In genomic region chr2:199850250-199850717, GRCh38 we compare ENCODE assay signal across 8 cellular contexts. TPM values are rescaled to one million over a fixed set of nuclear protein-coding genes. Genes with fewer than 3 reads are reported as not detected.
DNase-seq lines count a peak whose midpoint lies in the region; ATAC-seq, FAIRE-seq and TF ChIP-seq lines count a peak whose summit lies in the region.

No MANE protein-coding gene starts in this region.

- H3K79me1 ChIP-seq in mesenchymal stem cell (replicated peaks; ENCODE audit: low read length, poor library complexity, severe bottlenecking): no peaks in the 10 kb centered on the region

- DNase-seq in activated naive CD4-positive, alpha-beta T cell treated with anti-CD3 and anti-CD28 coated beads for 36 hours: no peak
- DNase-seq in activated naive CD4-positive, alpha-beta T cell treated with Interleukin-2 at 50 U/mL for 16 hours: no peak
- DNase-seq in GM12878 (ENCODE audit: low read depth, low spot score) (no peak), mesenchymal stem cell (no peak), upper lobe of left lung (no peak), NCI-H1436 (lab: John Stamatoyannopoulos, UW) (no peak)
- no peak for DNase-seq in stimulated activated CD4-positive, alpha-beta T cell treated with anti-CD3 and anti-CD28 coated beads, Interleukin-2, amount 100 ng/mL, for 48 hours

- H4K20me1 ChIP-seq in GM12878 (ENCODE audit: control insufficient read depth, insufficient read depth): no peaks in the 10 kb centered on the region

- no peak for TF ChIP-seq RAD21 in GM12878 (IDR thresholded peaks at IDR 0.05; ENCODE audit: insufficient read depth, low read depth, low read length)

- H3K27ac ChIP-seq in GM12878 (ENCODE audit: control insufficient read depth, insufficient read depth): no peak overlapping the region
- H3K27ac ChIP-seq in mesenchymal stem cell (ENCODE audit: low read length, poor library complexity, severe bottlenecking): no peak overlapping the region
- peak overlapping the region in 2 of 4 donors; percentile 66 to 79 for H3K27ac ChIP-seq in upper lobe of left lung

- BruUV-seq in GM12878 (replicated peaks; lab: Mats Ljungman, UMichigan): no TSS peak

- no peaks in the 10 kb centered on the region for H3K9me3 Mint-ChIP-seq in activated naive CD4-positive, alpha-beta T cell treated with anti-CD3 and anti-CD28 coated beads for 36 hours

- 4% methylated on average over 12 of the region's 12 CpGs for WGBS in GM12878 (ENCODE audit: insufficient coverage, insufficient replicate concordance, low lambda C conversion rate, missing lambda C conversion rate)
- WGBS in mesenchymal stem cell: 11% methylated on average over 10 of the region's 12 CpGs
- WGBS in upper lobe of left lung, 2 donors: 13 to 30% methylated on average over 5 to 12 of the region's 12 CpGs

- TF ChIP-seq POLR2A in GM12878 (IDR thresholded peaks at IDR 0.05; ENCODE audit: low read depth, low read length) (no peak), upper lobe of left lung (IDR thresholded peaks at IDR 0.05) (no peak)

- H3K36me3 ChIP-seq in GM12878 (ENCODE audit: control insufficient read depth in 2 of 2, insufficient read depth in 2 of 2, low read length in 1 of 2): no peaks in the 10 kb centered on the region
- peaks cover 0 to 4% of the 10 kb centered on the region in 2 experiments for H3K36me3 ChIP-seq in mesenchymal stem cell (ENCODE audit: control insufficient read depth in 1 of 2, insufficient read depth in 2 of 2, low read depth in 1 of 2, low read length in 2 of 2)
- no peaks in the 10 kb centered on the region for H3K36me3 ChIP-seq in upper lobe of left lung

- H3K4me3 Mint-ChIP-seq in activated naive CD4-positive, alpha-beta T cell treated with anti-CD3 and anti-CD28 coated beads for 36 hours: peak overlapping the region; percentile 67

- H3K14ac ChIP-seq in mesenchymal stem cell (ENCODE audit: low read length in 2 of 2): no peak overlapping the region

- no peak for FAIRE-seq in GM12878 (lab: Jason Lieb, UNC)

- TF ChIP-seq CTCF in GM12878 (IDR thresholded peaks at IDR 0.05 in 2 of 3, conservative IDR thresholded peaks at IDR 0.05 in 1 of 3; ENCODE audit: control insufficient read depth in 2 of 3, extremely low read depth in 1 of 3, insufficient read depth in 1 of 3, low read depth in 3 of 3, low read length in 3 of 3): no peak
- no peak for TF ChIP-seq CTCF in upper lobe of left lung (IDR thresholded peaks at IDR 0.05)

- peak overlapping the region; percentile 95 for H3K4me2 ChIP-seq in GM12878 (ENCODE audit: control insufficient read depth, insufficient read depth)
- peak overlapping the region; percentile 93 for H3K4me2 ChIP-seq in mesenchymal stem cell (ENCODE audit: low read length, poor library complexity, severe bottlenecking)

- SMC1A ChIA-PET in GM12878 (lab: Charles Lee; ENCODE audit: uncharacterized antibody, unreplicated experiment): interaction anchor here (0.9 kb wide), 1 partner anchor 1537 kb away, joined by 3 read pairs; no protein-coding TSS in a partner anchor

- no peak for ATAC-seq in GM12878
- no peak for ATAC-seq in upper lobe of left lung (ENCODE audit: low FRiP score in 2 of 2)
- ATAC-seq in HG03521 (IDR thresholded peaks at IDR 0.05; ENCODE audit: unreplicated experiment): no peak

- H3K4me3 ChIP-seq in GM12878: peak overlapping the region; percentile 75; the same call in 1 of the 2 replicates
- peak overlapping the region; percentile 71 to 82 for H3K4me3 ChIP-seq in mesenchymal stem cell (ENCODE audit: insufficient read depth in 1 of 2, low read depth in 1 of 2, low read length in 2 of 2)
- H3K4me3 ChIP-seq in upper lobe of left lung: peak overlapping the region; percentile 70 to 85 (median 73)

- CTCF ChIA-PET in activated naive CD4-positive, alpha-beta T cell treated with anti-CD3 and anti-CD28 coated beads for 36 hours (lab: Charles Lee): interaction anchor here (0.5 to 1.5 kb wide), 2 partner anchors 11 to 1526 kb away, joined by 3 to 6 read pairs; no protein-coding TSS in a partner anchor
- CTCF ChIA-PET in GM12878 (lab: Yijun Ruan, JAX): interaction anchor here (0.6 to 1.2 kb wide), 3 partner anchors 11 to 63 kb away, joined by 3 to 4 read pairs (median 3); no protein-coding TSS in a partner anchor

- no peak overlapping the region for H2BK5ac ChIP-seq in mesenchymal stem cell (ENCODE audit: low read depth, low read length, poor library complexity, severe bottlenecking)

- H3K9ac ChIP-seq in GM12878 (ENCODE audit: control insufficient read depth, insufficient read depth, low read length): peak overlapping the region; percentile 66
- peak overlapping the region; percentile 85 for H3K9ac ChIP-seq in mesenchymal stem cell (ENCODE audit: low read length)

- no peaks in the 10 kb centered on the region for H3K4me1 ChIP-seq in GM12878 (ENCODE audit: control insufficient read depth, insufficient read depth, low read length)
- H3K4me1 ChIP-seq in mesenchymal stem cell (ENCODE audit: control insufficient read depth, insufficient read depth, low read depth, low read length): peaks cover 6% of the 10 kb centered on the region
- H3K4me1 ChIP-seq in upper lobe of left lung: peaks cover 0 to 16% (median 6%) of the 10 kb centered on the region in 4 donors

- H3K27me3 Mint-ChIP-seq in activated naive CD4-positive, alpha-beta T cell treated with anti-CD3 and anti-CD28 coated beads for 36 hours (ENCODE audit: low read depth): no peaks in the 10 kb centered on the region

- POLR2A ChIA-PET in GM12878 (lab: Charles Lee): no interaction called here

- H3K9me3 ChIP-seq in GM12878 (replicated peaks; ENCODE audit: control insufficient read depth, insufficient read depth, low read length) (no peaks in the 10 kb centered on the region), mesenchymal stem cell (ENCODE audit: control insufficient read depth, low read length) (no peaks in the 10 kb centered on the region), upper lobe of left lung (no peaks in the 10 kb centered on the region)

- no peak overlapping the region for H4K91ac ChIP-seq in mesenchymal stem cell (ENCODE audit: low read length)

- no peak overlapping the region for H3K23ac ChIP-seq in mesenchymal stem cell (ENCODE audit: low read length in 2 of 2)

- no peak overlapping the region for H3K4ac ChIP-seq in mesenchymal stem cell (ENCODE audit: low read depth in 1 of 2, low read length in 2 of 2)

- H3K36me3 Mint-ChIP-seq in activated naive CD4-positive, alpha-beta T cell treated with anti-CD3 and anti-CD28 coated beads for 36 hours (ENCODE audit: low read depth): no peaks in the 10 kb centered on the region

- no peaks in the 10 kb centered on the region for H3K27me3 ChIP-seq in GM12878 (replicated peaks in 1 of 2; ENCODE audit: control insufficient read depth in 2 of 2, insufficient read depth in 2 of 2, low read length in 1 of 2)
- peaks cover 0 to 34% of the 10 kb centered on the region in 2 experiments for H3K27me3 ChIP-seq in mesenchymal stem cell (ENCODE audit: control insufficient read depth in 1 of 2, insufficient read depth in 1 of 2, low read length in 2 of 2)
- H3K27me3 ChIP-seq in upper lobe of left lung: no peaks in the 10 kb centered on the region

- no peak overlapping the region for H2BK15ac ChIP-seq in mesenchymal stem cell (ENCODE audit: low read depth, poor library complexity, severe bottlenecking)

- TF ChIP-seq EP300 in GM12878 (IDR thresholded peaks at IDR 0.05; ENCODE audit: borderline replicate concordance in 1 of 2, control insufficient read depth in 1 of 2, low read depth in 2 of 2, low read length in 2 of 2): no peak
- no peak for TF ChIP-seq EP300 in upper lobe of left lung (IDR thresholded peaks at IDR 0.05)

- in situ Hi-C loops in GM12878 (cut with MboI): no loop called here

- H2BK120ac ChIP-seq in mesenchymal stem cell (ENCODE audit: low read depth, low read length): no peak overlapping the region

- no peak overlapping the region for H2BK12ac ChIP-seq in mesenchymal stem cell (ENCODE audit: low read length in 2 of 2)

- no peak overlapping the region for H2AK5ac ChIP-seq in mesenchymal stem cell (ENCODE audit: low read length, severe bottlenecking)

- no peak overlapping the region for H3K27ac Mint-ChIP-seq in activated naive CD4-positive, alpha-beta T cell treated with anti-CD3 and anti-CD28 coated beads for 36 hours

- RAD21 ChIA-PET in GM12878 (lab: Charles Lee; ENCODE audit: unreplicated experiment): no interaction called here

- peak overlapping the region; percentile 92 for H2AFZ ChIP-seq in GM12878 (ENCODE audit: control insufficient read depth, low read depth, low read length)
- H2AFZ ChIP-seq in mesenchymal stem cell (ENCODE audit: low read depth, low read length): peak overlapping the region; percentile 95

- no peaks in the 10 kb centered on the region for H3K79me2 ChIP-seq in GM12878 (ENCODE audit: control insufficient read depth, insufficient read depth, low read length)

- no peak overlapping the region for H4K8ac ChIP-seq in mesenchymal stem cell (ENCODE audit: low read length)

- peak overlapping the region in 1 of 2 experiments; percentile 40 for H3K18ac ChIP-seq in mesenchymal stem cell (ENCODE audit: low read depth in 1 of 2, low read length in 2 of 2)

- intact Hi-C loops in activated naive CD4-positive, alpha-beta T cell treated with anti-CD3 and anti-CD28 coated beads for 36 hours (cut with micrococcal nuclease): loop anchor here (1.0 to 10.0 kb wide), 3 partner anchors 90 to 385 kb away; partner anchors contain the start of genes MAIP1 and TYW5
- intact Hi-C loops in GM12878 (cut with micrococcal nuclease; ENCODE audit: unreplicated experiment): loop anchor here (2.0 kb wide), 1 partner anchor 61 kb away; the partner anchor contains the start of gene C2orf69

- peaks cover 13% of the 10 kb centered on the region for H3K4me1 Mint-ChIP-seq in activated naive CD4-positive, alpha-beta T cell treated with anti-CD3 and anti-CD28 coated beads for 36 hours (ENCODE audit: low read depth)

RNA-seq across cellular contexts. Expression of gene FTCDNL1, which starts 0.7 kb away (rescaled TPM):
- total RNA-seq in activated naive CD4-positive, alpha-beta T cell treated with anti-CD3 and anti-CD28 coated beads for 36 hours: 1 to 10 TPM; 3.8 to 5.2 TPM
- 0.56 and 0.84 TPM in 2 replicates for total RNA-seq in GM12878 (2013; cell fraction: nucleolus; rRNA removed)
- total RNA-seq in GM12878 (2014; rRNA removed): 2.5 and 2.8 TPM in 2 replicates
- total RNA-seq in GM12878 (2014; rRNA removed; fragmentation: Illumina TruSeq; extraction: Trizol): 2.6 and 2.7 TPM in 2 replicates
- 2.1 and 2.8 TPM in 2 replicates for total RNA-seq in GM12878 (2021)
- 0.88 TPM for polyA plus RNA-seq in GM12878 (2011; ENCODE audit: low read depth)
- 0.15 and 0.16 TPM in 2 replicates for polyA plus RNA-seq in GM12878 (2011; rRNA removed)
- 0.12 TPM in 2 replicates for polyA plus RNA-seq in GM12878 (2011; cell fraction: cytosol; rRNA removed)
- polyA plus RNA-seq in GM12878 (2011; cell fraction: nucleus; rRNA removed): 0.09 TPM in 1 of 2 replicates, not detected in the other
- polyA plus RNA-seq in GM12878 (2012): 0.97 and 1.6 TPM in 2 replicates
- polyA plus RNA-seq in GM12878 (2014; fragmentation: Illumina TruSeq; extraction: Trizol): 1.0 and 1.5 TPM in 2 replicates
- polyA plus RNA-seq in GM12878 (2014; fragmentation: Nextera tagmentation; extraction: Ambion mirVana): 1 to 10 TPM; 1.9 to 2.0 TPM
- 1.6 and 1.8 TPM in 2 replicates for polyA plus RNA-seq in GM12878 (2014; rRNA removed)
- 1 to 10 TPM; 3.0 to 3.9 TPM for polyA plus RNA-seq in GM12878 (2016; fragmentation: Nextera tagmentation; extraction: Ambion mirVana)
- polyA minus RNA-seq in GM12878 (2011; rRNA and poly(A)+ RNA removed): not detected in 2 replicates
- not detected in 2 replicates for polyA minus RNA-seq in GM12878 (2011; cell fraction: cytosol; rRNA and poly(A)+ RNA removed)
- 0.24 TPM in 1 of 2 replicates, not detected in the other for polyA minus RNA-seq in GM12878 (2011; cell fraction: nucleus; rRNA and poly(A)+ RNA removed)
- polyA plus RNA-seq in mesenchymal stem cell (2013, experiment 1 of 2): 0.01 TPM
- polyA plus RNA-seq in mesenchymal stem cell (2013, experiment 2 of 2): 0.04 TPM
- 1 to 10 TPM; 2.8 to 4.2 (median 3.1) TPM for total RNA-seq in upper lobe of left lung
